9 cellular contexts compared by ENCODE assay signal in the genomic region with DNA sequence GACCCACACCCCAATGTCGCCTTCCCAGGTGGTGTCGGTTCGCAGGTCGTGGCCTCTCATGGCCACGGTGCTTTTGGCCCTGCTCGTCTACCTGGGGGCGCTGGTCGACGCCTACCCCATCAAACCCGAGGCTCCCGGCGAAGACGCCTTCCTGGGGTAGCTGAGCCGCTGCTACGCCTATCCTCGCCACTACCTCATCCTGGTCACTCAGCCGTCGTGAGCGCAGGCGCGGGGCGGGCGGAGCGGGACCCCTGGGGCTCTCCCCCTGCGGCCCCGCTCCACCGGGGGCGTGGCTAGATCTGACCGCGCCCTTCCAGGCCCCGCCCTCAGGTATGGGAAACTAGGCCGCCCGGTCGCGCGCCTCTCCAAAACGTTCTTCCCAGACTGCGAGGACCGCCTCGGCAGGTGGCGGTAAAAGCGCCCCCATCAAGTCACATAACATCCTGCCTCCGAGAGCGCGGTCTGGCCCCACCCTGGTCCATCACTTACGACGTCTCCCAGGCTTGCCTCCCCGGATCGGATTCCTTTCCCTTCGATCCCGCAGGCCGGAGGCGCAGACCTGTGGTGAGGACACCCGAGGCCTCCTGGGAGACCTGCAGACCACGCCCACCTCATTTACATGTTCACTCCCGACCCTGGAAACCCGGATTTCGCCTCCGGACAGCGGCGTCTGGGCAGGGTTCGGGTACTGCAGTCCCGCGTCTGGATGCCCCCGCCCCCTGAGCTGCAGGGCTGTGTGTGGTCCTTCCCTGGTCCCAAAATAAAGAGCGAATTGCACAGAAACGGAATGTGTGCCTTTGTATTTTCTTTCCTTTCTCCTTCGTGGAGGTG.
DNase-seq lines count a peak whose midpoint lies in the region; ATAC-seq, FAIRE-seq and TF ChIP-seq lines count a peak whose summit lies in the region.
"Had no signal": no experiment of that assay in that cellular context is flagged by ENCODE, and none has a peak within 500 bp of the region (broad histone marks: within the 10 kb centered on the region; RNA-seq: fewer than 3 reads in every experiment).

No MANE protein-coding gene starts in this region.

- no peaks in the 10 kb centered on the region for H3K79me2 ChIP-seq in K562 (ENCODE audit: control insufficient read depth, insufficient read depth, low read length)

- BruUV-seq in K562 (replicated peaks; lab: Mats Ljungman, UMichigan), result no TSS peak

- no peaks in the 10 kb centered on the region for H3K9me3 ChIP-seq in K562 (replicated peaks; ENCODE audit: control insufficient read depth, insufficient read depth, low read depth, low read length)

- H3K4me1 Mint-ChIP-seq in activated CD4-positive, alpha-beta T cell treated with anti-CD3 and anti-CD28 coated beads for 36 hours, result peaks cover 9% of the 10 kb centered on the region

- 65% methylated on average over 25 of the region's 68 CpGs for WGBS in K562 (ENCODE audit: insufficient coverage, low coverage, missing lambda C conversion rate)

- H3K36me3 Mint-ChIP-seq in activated CD4-positive, alpha-beta T cell treated with anti-CD3 and anti-CD28 coated beads for 36 hours (ENCODE audit: low read depth), result no peaks in the 10 kb centered on the region
- H3K36me3 Mint-ChIP-seq: CD4-positive, CD25-positive, alpha-beta regulatory T cell had no signal

- H3K4me1 ChIP-seq in K562 (replicated peaks in 1 of 2; ENCODE audit: control insufficient read depth in 2 of 2, insufficient read depth in 2 of 2, low read length in 2 of 2), result peaks cover 14 to 43% of the 10 kb centered on the region in 2 experiments; a peak in 4 of 5 replicates

- intact Hi-C loops in activated CD4-positive, alpha-beta T cell treated with anti-CD3 and anti-CD28 coated beads for 36 hours (cut with DNase I, micrococcal nuclease), result no loop called here
- intact Hi-C loops in K562 (cut with micrococcal nuclease), result loop anchor here (10.0 kb wide), 1 partner anchor 53 kb away; no protein-coding TSS in a partner anchor

- no peak for FAIRE-seq in K562 (lab: Jason Lieb, UNC)

- peaks cover 4% of the 10 kb centered on the region for H3K9me1 ChIP-seq in K562 (ENCODE audit: control insufficient read depth, insufficient read depth, low read length)

- POLR2A ChIA-PET in activated CD4-positive, alpha-beta T cell treated with anti-CD3 and anti-CD28 coated beads for 36 hours (lab: Charles Lee), result interaction anchor here (0.6 kb wide), 1 partner anchor 12 kb away, joined by 3 read pairs; no protein-coding TSS in a partner anchor
- POLR2A ChIA-PET in K562 (lab: Yijun Ruan, JAX), result no interaction called here

- ATAC-seq in activated CD4-positive, alpha-beta T cell treated with anti-CD3 and anti-CD28 coated beads for 36 hours, result peak; percentile 54
- no peak for ATAC-seq in K562
- ATAC-seq in GM18519 (IDR thresholded peaks at IDR 0.05; ENCODE audit: low FRiP score, unreplicated experiment), result no peak
- no peak for ATAC-seq in GM21619 (IDR thresholded peaks at IDR 0.05; ENCODE audit: unreplicated experiment)

- in situ Hi-C loops in K562 (cut with MboI), result no loop called here

- H3K27ac ChIP-seq in K562 (ENCODE audit: extremely low read depth, low read depth, low read length) (no peak overlapping the region), skin epidermis (no peak overlapping the region)

- peaks cover 11% of the 10 kb centered on the region for H4K20me1 ChIP-seq in K562 (replicated peaks; ENCODE audit: control insufficient read depth, insufficient read depth, low read length)

- TF ChIP-seq RAD21 in K562 (CRISPR knock-in tag; conservative IDR thresholded peaks at IDR 0.05 in 1 of 2, IDR thresholded peaks at IDR 0.05 in 1 of 2), result no peak

- H3K27me3 Mint-ChIP-seq in activated CD4-positive, alpha-beta T cell treated with anti-CD3 and anti-CD28 coated beads for 36 hours, result peaks cover 25% of the 10 kb centered on the region

- no peak for TF ChIP-seq EP300 in K562 (IDR thresholded peaks at IDR 0.05; ENCODE audit: low read length)

- no peaks in the 10 kb centered on the region for H3K9me3 Mint-ChIP-seq in activated CD4-positive, alpha-beta T cell treated with anti-CD3 and anti-CD28 coated beads for 36 hours (ENCODE audit: low read depth)

- CTCF ChIA-PET in activated CD4-positive, alpha-beta T cell treated with anti-CD3 and anti-CD28 coated beads for 36 hours (lab: Charles Lee), result interaction anchor here (1.0 kb wide), 1 partner anchor 334 kb away, joined by 3 read pairs; no protein-coding TSS in a partner anchor
- CTCF ChIA-PET in K562 (lab: Yijun Ruan, JAX; ENCODE audit: low intra/inter-chr PET ratio), result no interaction called here

- H3K4me3 ChIP-seq in K562, result no peak overlapping the region
- peak overlapping the region in 6 of 7 experiments; percentile 7 to 43 (median 18) for H3K4me3 ChIP-seq in skin epidermis

- TF ChIP-seq CTCF in K562 (IDR thresholded peaks at IDR 0.05 in 2 of 3, conservative IDR thresholded peaks at IDR 0.05 in 1 of 3; ENCODE audit: insufficient read depth in 2 of 3, low read depth in 1 of 3, low read length in 3 of 3), result no peak

- no peak overlapping the region for H3K4me2 ChIP-seq in K562 (ENCODE audit: insufficient read depth, low read length)

- peak; percentile 55 for DNase-seq in activated CD4-positive, alpha-beta T cell treated with anti-CD3 and anti-CD28 coated beads for 36 hours
- no peak for DNase-seq in activated CD4-positive, alpha-beta T cell treated with anti-CD3 and anti-CD28 coated beads for 4 hours
- peak; percentile 89 for DNase-seq in NCI-H510A treated with DMSO at 0.1 percent for 48 hours (lab: John Stamatoyannopoulos, UW)
- peak in 1 of 4 experiments; percentile 25 for DNase-seq in K562 (ENCODE audit: extremely low read depth in 1 of 4, low spot score in 3 of 4)
- DNase-seq in iPS-NIHi11 (ENCODE audit: low spot score), result peak; percentile 98

- H3K27me3 ChIP-seq in K562 (ENCODE audit: control insufficient read depth in 2 of 2, insufficient read depth in 2 of 2, low read length in 2 of 2), result no peaks in the 10 kb centered on the region; a peak in 1 of 5 replicates

- H3K27ac Mint-ChIP-seq in activated CD4-positive, alpha-beta T cell treated with anti-CD3 and anti-CD28 coated beads for 36 hours, result no peak overlapping the region

- H2AFZ ChIP-seq in K562 (ENCODE audit: low read depth, low read length), result no peak overlapping the region

- H3K4me3 Mint-ChIP-seq in activated CD4-positive, alpha-beta T cell treated with anti-CD3 and anti-CD28 coated beads for 36 hours, result peak overlapping the region; percentile 73

- no peaks in the 10 kb centered on the region for H3K36me3 ChIP-seq in K562 (ENCODE audit: control insufficient read depth, insufficient read depth, low read length)

- H3K9ac ChIP-seq in K562 (ENCODE audit: insufficient read depth in 1 of 2, low read depth in 2 of 2, low read length in 2 of 2), result no peak overlapping the region

- no peak for TF ChIP-seq POLR2A in K562 (conservative IDR thresholded peaks at IDR 0.05)

TF ChIP-seq in K562, 482 proteins besides CTCF, POLR2A, EP300 and RAD21 (continues in another document):
- TF ChIP-seq PHF8 (IDR thresholded peaks at IDR 0.05; ENCODE audit: borderline replicate concordance, low read length) (no peak), SRSF7 (optimal IDR thresholded peaks at IDR 0.05; ENCODE audit: low read depth, low read length) (no peak), ZNF277 (CRISPR knock-in tag; IDR thresholded peaks at IDR 0.05; ENCODE audit: borderline replicate concordance) (no peak), ZBTB33 (CRISPR knock-in tag; IDR thresholded peaks at IDR 0.05) (0 out of 2 replicates have a peak, but pooled peaks have one; percentile 35), LEF1 (IDR thresholded peaks at IDR 0.05) (no peak), SNAPC5 (CRISPR knock-in tag; IDR thresholded peaks at IDR 0.05) (no peak), SPI1 (IDR thresholded peaks at IDR 0.05; ENCODE audit: borderline replicate concordance, low read depth, low read length) (no peak)
- TF ChIP-seq, protein P1, sequence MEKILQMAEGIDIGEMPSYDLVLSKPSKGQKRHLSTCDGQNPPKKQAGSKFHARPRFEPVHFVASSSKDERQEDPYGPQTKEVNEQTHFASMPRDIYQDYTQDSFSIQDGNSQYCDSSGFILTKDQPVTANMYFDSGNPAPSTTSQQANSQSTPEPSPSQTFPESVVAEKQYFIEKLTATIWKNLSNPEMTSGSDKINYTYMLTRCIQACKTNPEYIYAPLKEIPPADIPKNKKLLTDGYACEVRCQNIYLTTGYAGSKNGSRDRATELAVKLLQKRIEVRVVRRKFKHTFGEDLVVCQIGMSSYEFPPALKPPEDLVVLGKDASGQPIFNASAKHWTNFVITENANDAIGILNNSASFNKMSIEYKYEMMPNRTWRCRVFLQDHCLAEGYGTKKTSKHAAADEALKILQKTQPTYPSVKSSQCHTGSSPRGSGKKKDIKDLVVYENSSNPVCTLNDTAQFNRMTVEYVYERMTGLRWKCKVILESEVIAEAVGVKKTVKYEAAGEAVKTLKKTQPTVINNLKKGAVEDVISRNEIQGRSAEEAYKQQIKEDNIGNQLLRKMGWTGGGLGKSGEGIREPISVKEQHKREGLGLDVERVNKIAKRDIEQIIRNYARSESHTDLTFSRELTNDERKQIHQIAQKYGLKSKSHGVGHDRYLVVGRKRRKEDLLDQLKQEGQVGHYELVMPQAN (IDR thresholded peaks at IDR 0.05; ENCODE audit: borderline replicate concordance), result no peak

Comparison
In these comparisons a context has a peak if more than half of its experiments do, and no peak if none do; other contexts are left out.
1. DNase-seq: peak in activated CD4-positive, alpha-beta T cell treated with anti-CD3 and anti-CD28 coated beads for 36 hours (single experiment), NCI-H510A treated with DMSO at 0.1 percent for 48 hours (single experiment) and iPS-NIHi11 (single experiment); none in activated CD4-positive, alpha-beta T cell treated with anti-CD3 and anti-CD28 coated beads for 4 hours (0 of 2).